18 cellular contexts compared by ENCODE assay signal in the genomic region with DNA sequence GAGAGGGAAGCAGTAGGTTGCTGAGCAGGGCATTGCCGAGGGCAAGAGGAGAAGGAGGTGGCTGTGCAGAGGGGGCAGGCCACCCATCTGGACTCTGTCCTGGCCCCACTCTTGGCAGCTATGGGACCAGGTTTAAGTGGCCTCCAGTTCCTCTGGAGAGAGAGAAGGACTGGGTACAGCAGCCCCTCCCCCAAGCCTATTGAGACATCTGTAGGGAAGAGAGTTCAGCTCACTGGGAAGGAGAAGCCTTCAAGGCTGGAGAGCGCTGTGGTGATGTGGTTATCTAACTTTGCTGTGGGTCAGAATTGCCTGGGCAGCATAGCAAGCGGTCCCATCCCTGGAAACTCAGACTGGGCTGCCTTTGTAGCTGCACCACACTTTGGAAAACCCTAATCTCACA.
A peak's percentile ranks its signal among the peaks of the same experiment; 100 is the strongest.
DNase-seq lines count a peak whose midpoint lies in the region; ATAC-seq, FAIRE-seq and TF ChIP-seq lines count a peak whose summit lies in the region.
"Had no signal": no experiment of that assay in that cellular context is flagged by ENCODE, and none has a peak within 500 bp of the region (broad histone marks: within the 10 kb centered on the region; RNA-seq: fewer than 3 reads in every experiment).

No MANE protein-coding gene starts in this region.

- intact Hi-C loops in activated naive CD4-positive, alpha-beta T cell treated with anti-CD3 and anti-CD28 coated beads for 36 hours (cut with micrococcal nuclease), result no loop called here
- intact Hi-C loops in naive thymus-derived CD4-positive, alpha-beta T cell (cut with micrococcal nuclease), result loop anchor here in 1 of 2 donors (10.0 kb wide), 1 partner anchor 676 kb away; no protein-coding TSS in a partner anchor
- intact Hi-C loops in vagina (cut with DNase I), result loop anchor here (10.0 kb wide), 2 partner anchors 136 to 196 kb away; no protein-coding TSS in a partner anchor
- intact Hi-C loops in left colon (cut with DNase I, micrococcal nuclease), result loop anchor here in 1 of 2 donors (5.0 kb wide), 2 partner anchors 128 to 193 kb away; no protein-coding TSS in a partner anchor

- H3K9me3 Mint-ChIP-seq in activated naive CD4-positive, alpha-beta T cell treated with anti-CD3 and anti-CD28 coated beads for 36 hours, result no peaks in the 10 kb centered on the region
- H3K9me3 Mint-ChIP-seq in activated naive CD4-positive, alpha-beta T cell treated with anti-CD3 and anti-CD28 coated beads, Interleukin-2, amount 10 ng/mL, durations not matched to agents 7 days and 5 days, result no peaks in the 10 kb centered on the region
- H3K9me3 Mint-ChIP-seq in chondrocyte (ENCODE audit: low read depth), result no peaks in the 10 kb centered on the region
- H3K9me3 Mint-ChIP-seq in naive thymus-derived CD4-positive, alpha-beta T cell, result peaks cover 0 to 4% (median 0%) of the 10 kb centered on the region in 11 donors

- H3K27ac Mint-ChIP-seq in activated naive CD4-positive, alpha-beta T cell treated with anti-CD3 and anti-CD28 coated beads for 36 hours, result peak overlapping the region; percentile 9
- H3K27ac Mint-ChIP-seq in activated naive CD4-positive, alpha-beta T cell treated with anti-CD3 and anti-CD28 coated beads, Interleukin-2, amount 10 ng/mL, durations not matched to agents 7 days and 5 days, result no peak overlapping the region
- peak overlapping the region; percentile 65 for H3K27ac Mint-ChIP-seq in chondrocyte (ENCODE audit: unreplicated experiment)
- H3K27ac Mint-ChIP-seq in naive thymus-derived CD4-positive, alpha-beta T cell, result peak overlapping the region in 5 of 9 donors; percentile 6 to 76 (median 33)

- H3K9me3 ChIP-seq in naive thymus-derived CD4-positive, alpha-beta T cell (ENCODE audit: control insufficient read depth in 2 of 3, low read length in 3 of 3), result no peaks in the 10 kb centered on the region
- H3K9me3 ChIP-seq in vagina, result no peaks in the 10 kb centered on the region
- H3K9me3 ChIP-seq: MG63, psoas muscle, tibial nerve had no signal

- no peaks in the 10 kb centered on the region for H3K36me3 ChIP-seq in naive thymus-derived CD4-positive, alpha-beta T cell (ENCODE audit: control insufficient read depth in 2 of 3, insufficient read depth in 3 of 3, low read length in 3 of 3)
- H3K36me3 ChIP-seq in vagina, result no peaks in the 10 kb centered on the region
- H3K36me3 ChIP-seq: MG63, tibial nerve had no signal

- ATAC-seq in naive thymus-derived CD4-positive, alpha-beta T cell, result peak; percentile 18
- ATAC-seq in left colon, result no peak
- ATAC-seq: foreskin keratinocyte, left lobe of liver, psoas muscle had no signal

- no peaks in the 10 kb centered on the region for H3K27me3 ChIP-seq in naive thymus-derived CD4-positive, alpha-beta T cell (ENCODE audit: control insufficient read depth in 2 of 2, insufficient read depth in 2 of 2, low read length in 2 of 2)
- no peaks in the 10 kb centered on the region for H3K27me3 ChIP-seq in vagina
- H3K27me3 ChIP-seq: foreskin keratinocyte, MG63, tibial nerve had no signal

- POLR2A ChIA-PET in naive thymus-derived CD4-positive, alpha-beta T cell (lab: Charles Lee), result no interaction called here

- H3K4me3 Mint-ChIP-seq in activated naive CD4-positive, alpha-beta T cell treated with anti-CD3 and anti-CD28 coated beads for 36 hours, result no peak overlapping the region
- H3K4me3 Mint-ChIP-seq in activated naive CD4-positive, alpha-beta T cell treated with anti-CD3 and anti-CD28 coated beads, Interleukin-2, amount 10 ng/mL, durations not matched to agents 7 days and 5 days, result no peak overlapping the region
- H3K4me3 Mint-ChIP-seq in chondrocyte (ENCODE audit: unreplicated experiment), result no peak overlapping the region
- no peak overlapping the region for H3K4me3 Mint-ChIP-seq in naive thymus-derived CD4-positive, alpha-beta T cell

- TF ChIP-seq POLR2A in vagina (IDR thresholded peaks at IDR 0.05), result no peak

- no peak overlapping the region for H3K27ac ChIP-seq in naive thymus-derived CD4-positive, alpha-beta T cell (ENCODE audit: low read depth, low read length)
- no peak overlapping the region for H3K27ac ChIP-seq in vagina
- H3K27ac ChIP-seq: psoas muscle, tibial nerve had no signal

- peaks cover 0 to 8% of the 10 kb centered on the region in 2 donors for H3K4me1 ChIP-seq in naive thymus-derived CD4-positive, alpha-beta T cell (ENCODE audit: control insufficient read depth in 2 of 2, insufficient read depth in 2 of 2, low read length in 2 of 2)
- H3K4me1 ChIP-seq in vagina, result no peaks in the 10 kb centered on the region
- H3K4me1 ChIP-seq: psoas muscle had no signal

- H3K27me3 Mint-ChIP-seq in activated naive CD4-positive, alpha-beta T cell treated with anti-CD3 and anti-CD28 coated beads for 36 hours (ENCODE audit: low read depth), result no peaks in the 10 kb centered on the region
- H3K27me3 Mint-ChIP-seq in activated naive CD4-positive, alpha-beta T cell treated with anti-CD3 and anti-CD28 coated beads, Interleukin-2, amount 10 ng/mL, durations not matched to agents 7 days and 5 days, result peaks cover 18% of the 10 kb centered on the region
- no peaks in the 10 kb centered on the region for H3K27me3 Mint-ChIP-seq in chondrocyte (ENCODE audit: low read depth)
- peaks cover 0 to 10% (median 4%) of the 10 kb centered on the region in 5 donors for H3K27me3 Mint-ChIP-seq in naive thymus-derived CD4-positive, alpha-beta T cell

- CTCF ChIA-PET in activated naive CD4-positive, alpha-beta T cell treated with anti-CD3 and anti-CD28 coated beads for 36 hours (lab: Charles Lee), result interaction anchor here (0.5 to 8.5 kb wide), 12 partner anchors 27 to 745 kb away, joined by 3 to 134 read pairs (median 4); no protein-coding TSS in a partner anchor
- CTCF ChIA-PET in activated naive CD4-positive, alpha-beta T cell treated with anti-CD3 and anti-CD28 coated beads, Interleukin-2, amount 10 ng/mL, durations not matched to agents 7 days and 5 days (lab: Charles Lee), result interaction anchor here (0.7 to 8.8 kb wide), 14 partner anchors 25 to 487 kb away, joined by 3 to 193 read pairs (median 16); no protein-coding TSS in a partner anchor
- CTCF ChIA-PET in naive thymus-derived CD4-positive, alpha-beta T cell (lab: Charles Lee), result interaction anchor here (1.2 to 4.9 kb wide), 4 partner anchors 26 to 191 kb away, joined by 5 to 85 read pairs (median 12); no protein-coding TSS in a partner anchor

- no peaks in the 10 kb centered on the region for H3K36me3 Mint-ChIP-seq in activated naive CD4-positive, alpha-beta T cell treated with anti-CD3 and anti-CD28 coated beads for 36 hours (ENCODE audit: low read depth)
- no peaks in the 10 kb centered on the region for H3K36me3 Mint-ChIP-seq in activated naive CD4-positive, alpha-beta T cell treated with anti-CD3 and anti-CD28 coated beads, Interleukin-2, amount 10 ng/mL, durations not matched to agents 7 days and 5 days
- H3K36me3 Mint-ChIP-seq in chondrocyte (ENCODE audit: low read depth), result peaks cover 4% of the 10 kb centered on the region
- H3K36me3 Mint-ChIP-seq in naive thymus-derived CD4-positive, alpha-beta T cell, result no peaks in the 10 kb centered on the region

- no peak for FAIRE-seq in D721Med (lab: Jason Lieb, UNC)
- FAIRE-seq: endometrium, RCC 7860 had no signal

- TF ChIP-seq CTCF in chondrocyte (IDR thresholded peaks at IDR 0.05) (no peak), vagina (IDR thresholded peaks at IDR 0.05) (no peak), D721Med (IDR thresholded peaks at IDR 0.05; ENCODE audit: insufficient read depth, missing control alignments) (no peak)

- DNase-seq in activated naive CD4-positive, alpha-beta T cell treated with anti-CD3 and anti-CD28 coated beads for 36 hours, result no peak
- no peak for DNase-seq in activated naive CD4-positive, alpha-beta T cell treated with anti-CD3 and anti-CD28 coated beads, Interleukin-2, amount 10 ng/mL, durations not matched to agents 7 days and 5 days
- DNase-seq in chondrocyte (ENCODE audit: low spot score), result no peak
- no peak for DNase-seq in naive thymus-derived CD4-positive, alpha-beta T cell
- DNase-seq in vagina (ENCODE audit: extremely low spot score in 2 of 2), result peak; percentile 70 to 83
- no peak for DNase-seq in putamen (ENCODE audit: low spot score)
- DNase-seq in D721Med (ENCODE audit: insufficient read length, low spot score), result no peak
- no peak for DNase-seq in left colon
- DNase-seq: EL; foreskin keratinocyte; NCI-H226; psoas muscle; stimulated activated CD4-positive, alpha-beta T cell treated with anti-CD3 and anti-CD28 coated beads, Interleukin-12 subunit alpha, Interleukin-12 subunit beta, amount 100 ng/mL, for 4 hours had no signal

- H3K4me1 Mint-ChIP-seq in activated naive CD4-positive, alpha-beta T cell treated with anti-CD3 and anti-CD28 coated beads for 36 hours (ENCODE audit: low read depth), result peaks cover 44% of the 10 kb centered on the region
- H3K4me1 Mint-ChIP-seq in activated naive CD4-positive, alpha-beta T cell treated with anti-CD3 and anti-CD28 coated beads, Interleukin-2, amount 10 ng/mL, durations not matched to agents 7 days and 5 days, result peaks cover 16% of the 10 kb centered on the region
- H3K4me1 Mint-ChIP-seq in chondrocyte (ENCODE audit: low read depth), result peaks cover 71% of the 10 kb centered on the region
- H3K4me1 Mint-ChIP-seq in naive thymus-derived CD4-positive, alpha-beta T cell, result peaks cover 7 to 35% (median 15%) of the 10 kb centered on the region in 7 donors

- no peak overlapping the region for H3K4me3 ChIP-seq in naive thymus-derived CD4-positive, alpha-beta T cell (ENCODE audit: low read length)
- no peak overlapping the region for H3K4me3 ChIP-seq in vagina
- H3K4me3 ChIP-seq: MG63, psoas muscle, tibial nerve had no signal

Comparison
In these comparisons a context has a peak if more than half of its experiments do, and no peak if none do; other contexts are left out.
1. DNase-seq: peak in vagina (2 of 2); none in activated naive CD4-positive, alpha-beta T cell treated with anti-CD3 and anti-CD28 coated beads for 36 hours (single experiment), activated naive CD4-positive, alpha-beta T cell treated with anti-CD3 and anti-CD28 coated beads, Interleukin-2, amount 10 ng/mL, durations not matched to agents 7 days and 5 days (single experiment), chondrocyte (single experiment), naive thymus-derived CD4-positive, alpha-beta T cell (0 of 9), putamen (single experiment), D721Med (single experiment) and left colon (0 of 2).